In the genomic region with DNA sequence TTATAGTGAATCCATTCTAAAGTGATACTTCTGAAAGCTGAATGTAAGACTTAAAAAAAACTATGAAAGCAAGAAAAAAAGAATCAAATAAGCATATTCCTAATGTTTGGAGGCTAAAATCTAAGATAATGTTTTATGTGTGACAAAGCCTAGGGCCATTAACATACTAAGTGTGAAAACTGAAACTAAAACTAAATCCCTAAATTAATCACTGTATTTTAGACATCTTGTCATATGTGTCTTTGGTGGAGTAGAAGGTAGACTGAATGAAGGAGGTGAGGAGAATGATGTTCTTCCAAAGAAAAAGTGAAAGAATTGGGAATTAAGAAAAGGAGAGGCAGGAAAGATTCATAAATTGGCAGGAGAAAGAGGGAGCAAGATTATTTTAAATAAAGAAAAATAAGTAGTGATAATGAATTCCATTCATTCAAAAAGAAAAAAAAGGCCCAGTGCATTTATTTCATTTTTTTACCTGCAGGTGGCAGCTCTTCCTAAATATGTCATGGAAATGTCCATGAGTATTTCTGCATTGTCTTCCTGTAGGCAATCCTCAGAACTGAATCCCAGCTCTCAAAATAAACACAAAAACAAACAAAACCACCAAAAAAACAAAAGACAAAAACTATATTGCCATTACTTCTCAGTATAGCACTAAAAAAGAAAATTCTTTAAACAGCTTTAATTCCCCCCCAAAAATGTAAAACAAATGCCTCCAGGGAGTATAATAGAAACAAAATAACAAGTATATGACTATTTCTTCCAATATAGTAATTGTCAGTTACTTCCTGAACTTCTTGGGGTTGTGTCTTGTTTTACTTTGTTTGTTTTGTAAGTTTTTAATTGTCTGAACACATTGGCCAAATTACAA, we compare ENCODE assay signal across 8 cellular contexts. TPM values are rescaled to one million over a fixed set of nuclear protein-coding genes. Genes with fewer than 3 reads are reported as not detected.
DNase-seq lines count a peak whose midpoint lies in the region; ATAC-seq and TF ChIP-seq lines count a peak whose summit lies in the region.

No MANE protein-coding gene starts in this region.

- peak; percentile 53 for ATAC-seq in HG03354 (IDR thresholded peaks at IDR 0.05; ENCODE audit: poor library complexity, severe bottlenecking, unreplicated experiment)

- DNase-seq in DMS 273 (lab: John Stamatoyannopoulos, UW; ENCODE audit: unreplicated experiment) (peak; percentile 49), DMS 273 treated with DMSO at 0.1 percent for 48 hours (lab: John Stamatoyannopoulos, UW) (no peak), SW480 (ENCODE audit: low spot score) (peak; percentile 36), inferior parietal cortex (ENCODE audit: extremely low spot score) (peak; percentile 26), endothelial cell (ENCODE audit: low spot score) (no peak)
- no peak for DNase-seq in stimulated activated naive CD4-positive, alpha-beta T cell treated with Interleukin-2 at 50 U/mL for 16 hours (lab: John Stamatoyannopoulos, UW)
- DNase-seq in stimulated activated CD4-positive, alpha-beta T cell treated with anti-CD3 and anti-CD28 coated beads, Interleukin-4, amount 100 ng/mL, for 4 hours, result no peak

- no peaks in the 10 kb centered on the region for H3K4me1 Mint-ChIP-seq in endothelial cell (ENCODE audit: unreplicated experiment)

- H3K36me3 Mint-ChIP-seq in endothelial cell (ENCODE audit: low read depth, unreplicated experiment), result no peaks in the 10 kb centered on the region

- H3K9me3 Mint-ChIP-seq in endothelial cell (ENCODE audit: unreplicated experiment), result no peaks in the 10 kb centered on the region

- H3K4me3 Mint-ChIP-seq in endothelial cell (ENCODE audit: unreplicated experiment), result no peak overlapping the region

- no peak for TF ChIP-seq CTCF in endothelial cell (IDR thresholded peaks at IDR 0.05; ENCODE audit: unreplicated experiment)

- peaks cover under 1% of the 10 kb centered on the region for H3K27me3 Mint-ChIP-seq in endothelial cell (ENCODE audit: unreplicated experiment)

- no peak overlapping the region for H3K27ac Mint-ChIP-seq in endothelial cell (ENCODE audit: unreplicated experiment)

RNA-seq across cellular contexts. Expression of gene AP1AR, which starts 17.0 kb away (rescaled TPM):
- 15.7 TPM for total RNA-seq in endothelial cell (ENCODE audit: unreplicated experiment)

Comparison
In these comparisons a context has a peak if more than half of its experiments do, and no peak if none do; other contexts are left out.
1. DNase-seq: peak in DMS 273 (single experiment), SW480 (single experiment) and inferior parietal cortex (single experiment); none in DMS 273 treated with DMSO at 0.1 percent for 48 hours (single experiment), endothelial cell (single experiment), stimulated activated naive CD4-positive, alpha-beta T cell treated with Interleukin-2 at 50 U/mL for 16 hours (single experiment) and stimulated activated CD4-positive, alpha-beta T cell treated with anti-CD3 and anti-CD28 coated beads, Interleukin-4, amount 100 ng/mL, for 4 hours (0 of 2).